ENCODE assay signal across 8 cellular contexts in the genomic region with DNA sequence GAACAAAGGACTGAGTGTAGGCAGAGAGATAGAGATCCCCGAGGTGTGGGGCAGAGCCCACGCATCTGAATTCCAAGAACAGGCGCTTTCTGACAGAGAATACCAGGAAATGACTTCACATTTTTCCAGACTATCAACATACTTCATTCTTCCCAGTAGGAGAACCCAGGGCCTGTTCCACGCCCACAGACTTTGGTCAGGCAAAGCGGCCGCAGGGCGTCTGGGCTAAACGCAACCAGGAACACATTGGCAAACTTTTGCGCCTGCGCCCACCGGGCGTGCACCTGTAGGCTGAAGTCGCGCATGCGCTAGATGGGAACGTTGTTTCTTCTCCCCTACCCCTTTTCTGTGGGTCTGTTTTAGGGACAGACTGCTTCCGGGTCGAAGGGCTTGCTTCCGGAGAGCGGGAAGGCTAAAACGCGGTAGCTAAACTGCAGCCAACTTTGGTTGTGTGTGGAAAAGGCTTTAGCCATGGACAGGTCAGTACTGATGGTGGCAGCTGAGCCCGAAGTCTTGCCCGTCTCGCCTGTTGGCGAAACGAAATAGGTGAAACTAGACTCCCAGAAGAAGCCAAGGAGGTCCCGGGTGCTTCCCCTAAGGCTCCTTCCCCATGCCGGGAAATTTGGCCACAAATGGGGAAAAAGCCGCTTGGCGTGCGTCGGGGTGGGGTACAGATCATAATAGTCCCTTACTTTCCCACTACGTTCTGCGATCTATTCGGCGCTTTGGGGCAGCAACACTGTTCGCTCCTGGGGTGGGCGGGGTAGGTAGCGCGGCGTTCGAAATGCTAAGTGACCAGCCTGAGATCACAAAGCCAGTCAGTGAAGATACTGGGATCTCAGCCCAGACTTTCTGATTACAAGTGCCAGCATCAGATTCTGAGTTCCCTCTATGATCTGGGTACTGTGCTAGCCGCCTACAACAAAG. TPM values are rescaled to one million over a fixed set of nuclear protein-coding genes. Genes with fewer than 3 reads are reported as not detected.
DNase-seq lines count a peak whose midpoint lies in the region; ATAC-seq and TF ChIP-seq lines count a peak whose summit lies in the region.

Gene NUP107, plus strand, starts transcription at position 384 of the 927 bp plus-strand sequence. Its CDS starts 88 bp downstream, at position 472.

- peaks cover 13% of the 10 kb centered on the region for H3K4me1 ChIP-seq in osteoblast (ENCODE audit: insufficient read depth, low read length)
- peaks cover 11 to 14% of the 10 kb centered on the region in 2 donors for H3K4me1 ChIP-seq in thoracic aorta (ENCODE audit: control insufficient read depth in 1 of 2, low read depth in 2 of 2)

- peak; percentile 96 for DNase-seq in GM10248 (ENCODE audit: extremely low spot score)
- peak; percentile 96 for DNase-seq in NCI-H1105 (lab: John Stamatoyannopoulos, UW)
- DNase-seq in SKM-1 treated with dmso at 0.1 percent for 144 hours (lab: John Stamatoyannopoulos, UW; ENCODE audit: unreplicated experiment): peak; percentile 88
- peak; percentile 96 for DNase-seq in activated naive CD8-positive, alpha-beta T cell treated with anti-CD3 and anti-CD28 coated beads for 36 hours
- peak; percentile 96 for DNase-seq in glutamatergic neuron
- DNase-seq in osteoblast (ENCODE audit: insufficient read length, low spot score, missing footprints): peak; percentile 94
- DNase-seq in thoracic aorta (ENCODE audit: low spot score): peak; percentile 98

- H3K27me3 Mint-ChIP-seq in activated naive CD8-positive, alpha-beta T cell treated with anti-CD3 and anti-CD28 coated beads for 36 hours: no peaks in the 10 kb centered on the region
- H3K27me3 Mint-ChIP-seq in glutamatergic neuron (ENCODE audit: unreplicated experiment): peaks cover 8% of the 10 kb centered on the region

- peak within 1 kb of the TSS; percentile 88 for H3K4me3 ChIP-seq in osteoblast (ENCODE audit: insufficient read depth, low read length)
- H3K4me3 ChIP-seq in thoracic aorta: peak within 1 kb of the TSS; percentile 99

- CTCF ChIA-PET in GM10248 (lab: Yijun Ruan, JAX): interaction anchor here (1.0 kb wide), 1 partner anchor 25 kb away, joined by 3 read pairs; no protein-coding TSS in a partner anchor

- peak within 1 kb of the TSS; percentile 93 for H3K4me3 Mint-ChIP-seq in activated naive CD8-positive, alpha-beta T cell treated with anti-CD3 and anti-CD28 coated beads for 36 hours
- peak within 1 kb of the TSS; percentile 96 for H3K4me3 Mint-ChIP-seq in glutamatergic neuron (ENCODE audit: unreplicated experiment)

- peak within 1 kb of the TSS; percentile 93 for H2AFZ ChIP-seq in osteoblast (ENCODE audit: low read length)

- POLR2A ChIA-PET in GM10248 (lab: Yijun Ruan, JAX): no interaction called here

- H3K9me3 ChIP-seq in osteoblast (ENCODE audit: low read depth, low read length): no peaks in the 10 kb centered on the region
- no peaks in the 10 kb centered on the region for H3K9me3 ChIP-seq in thoracic aorta

- H3K27ac ChIP-seq in osteoblast (ENCODE audit: low read depth, low read length) (peak within 1 kb of the TSS; percentile 84), thoracic aorta (peak within 1 kb of the TSS; percentile 80 to 87)

- no peaks in the 10 kb centered on the region for H3K9me3 Mint-ChIP-seq in activated naive CD8-positive, alpha-beta T cell treated with anti-CD3 and anti-CD28 coated beads for 36 hours
- peaks cover 5% of the 10 kb centered on the region for H3K9me3 Mint-ChIP-seq in glutamatergic neuron (ENCODE audit: unreplicated experiment)

- H3K4me2 ChIP-seq in osteoblast (ENCODE audit: insufficient read depth, low read length): peak within 1 kb of the TSS; percentile 92

- peaks cover 14% of the 10 kb centered on the region for H3K36me3 Mint-ChIP-seq in activated naive CD8-positive, alpha-beta T cell treated with anti-CD3 and anti-CD28 coated beads for 36 hours
- no peaks in the 10 kb centered on the region for H3K36me3 Mint-ChIP-seq in glutamatergic neuron (ENCODE audit: unreplicated experiment)

- TF ChIP-seq CTCF in GM10248 (IDR thresholded peaks at IDR 0.05; ENCODE audit: control extremely low read depth, extremely low read depth, low read depth, missing control alignments) (no peak), glutamatergic neuron (IDR thresholded peaks at IDR 0.05; ENCODE audit: partially characterized antibody, unreplicated experiment) (no peak), osteoblast (IDR thresholded peaks at IDR 0.05; ENCODE audit: extremely low read depth, low read depth, low read length) (peak; percentile 29), thoracic aorta (IDR thresholded peaks at IDR 0.05) (peak; percentile 25)

- peaks cover 36% of the 10 kb centered on the region for H3K4me1 Mint-ChIP-seq in activated naive CD8-positive, alpha-beta T cell treated with anti-CD3 and anti-CD28 coated beads for 36 hours
- no peaks in the 10 kb centered on the region for H3K4me1 Mint-ChIP-seq in glutamatergic neuron (ENCODE audit: low read depth, unreplicated experiment)

- peaks cover 9% of the 10 kb centered on the region for H3K36me3 ChIP-seq in osteoblast (ENCODE audit: insufficient read depth, low read length)
- H3K36me3 ChIP-seq in thoracic aorta: peaks cover 5% of the 10 kb centered on the region

- H3K27me3 ChIP-seq in osteoblast (ENCODE audit: insufficient read depth, low read length) (no peaks in the 10 kb centered on the region), thoracic aorta (replicated peaks; ENCODE audit: insufficient read depth) (no peaks in the 10 kb centered on the region)

- H3K27ac Mint-ChIP-seq in activated naive CD8-positive, alpha-beta T cell treated with anti-CD3 and anti-CD28 coated beads for 36 hours: peak within 1 kb of the TSS; percentile 95
- H3K27ac Mint-ChIP-seq in glutamatergic neuron (ENCODE audit: unreplicated experiment): peak within 1 kb of the TSS; percentile 91

- H3K79me2 ChIP-seq in osteoblast (ENCODE audit: insufficient read depth, low read length): peaks cover 27% of the 10 kb centered on the region

- no peaks in the 10 kb centered on the region for H4K20me1 ChIP-seq in osteoblast (ENCODE audit: insufficient read depth, low read length)

- ATAC-seq in HG02623 (IDR thresholded peaks at IDR 0.05; ENCODE audit: unreplicated experiment): peak; percentile 92
- peak; percentile 97 for ATAC-seq in thoracic aorta (ENCODE audit: insufficient number of reproducible peaks, low FRiP score, low read depth)

RNA-seq across cellular contexts. Expression of gene NUP107, which starts in this region (rescaled TPM):
- total RNA-seq in activated naive CD8-positive, alpha-beta T cell treated with anti-CD3 and anti-CD28 coated beads for 36 hours: 100 to 1,000 TPM; 156 to 158 TPM
- total RNA-seq in glutamatergic neuron (ENCODE audit: unreplicated experiment) (51.6 TPM), osteoblast (34.5 and 43.8 TPM in 2 replicates), thoracic aorta (10 to 100 TPM; 28.0 to 45.4 TPM)

Comparison
In these comparisons a context has a peak if more than half of its experiments do, and no peak if none do; other contexts are left out.
1. Peak in every context shown above with its lines: DNase-seq, ATAC-seq, H3K4me3 ChIP-seq and H3K27ac ChIP-seq.
2. CTCF ChIP-seq: peak in osteoblast (single experiment) and thoracic aorta (single experiment); none in GM10248 (single experiment) and glutamatergic neuron (single experiment).